ENCODE assay signal across 22 cellular contexts in genomic region chr7:148397555-148397954, GRCh38.
DNase-seq lines count a peak whose midpoint lies in the region; ATAC-seq and TF ChIP-seq lines count a peak whose summit lies in the region.
"Had no signal": no experiment of that assay in that cellular context is flagged by ENCODE, and none has a peak within 500 bp of the region (broad histone marks: within the 10 kb centered on the region; RNA-seq: fewer than 3 reads in every experiment).

No MANE protein-coding gene starts in this region.

- peak overlapping the region; percentile 23 for H3K4me2 ChIP-seq in GM23338

- no peaks in the 10 kb centered on the region for H3K27me3 ChIP-seq in GM23338 (ENCODE audit: insufficient read depth)
- no peaks in the 10 kb centered on the region for H3K27me3 ChIP-seq in iPS-20b (ENCODE audit: insufficient read depth, low read length)
- peaks cover 26% of the 10 kb centered on the region for H3K27me3 ChIP-seq in upper lobe of right lung
- H3K27me3 ChIP-seq: BE2C had no signal

- no peaks in the 10 kb centered on the region for H3K36me3 ChIP-seq in GM23338 (ENCODE audit: insufficient read depth)
- no peaks in the 10 kb centered on the region for H3K36me3 ChIP-seq in iPS-20b (ENCODE audit: insufficient read depth, low read depth, low read length)
- no peaks in the 10 kb centered on the region for H3K36me3 ChIP-seq in upper lobe of right lung
- H3K36me3 ChIP-seq: BE2C had no signal

- no peak overlapping the region for H3K4me3 Mint-ChIP-seq in GM23338
- H3K4me3 Mint-ChIP-seq: CD4-positive, CD25-positive, alpha-beta regulatory T cell had no signal

- ATAC-seq in GM18517 (IDR thresholded peaks at IDR 0.05; ENCODE audit: unreplicated experiment) (peak; percentile 15), GM23338 (no peak), GM18870 (IDR thresholded peaks at IDR 0.05; ENCODE audit: unreplicated experiment) (no peak), upper lobe of right lung (no peak)
- ATAC-seq: HCT116, Panc1 had no signal

- DNase-seq in GM23338 (ENCODE audit: low spot score) (no peak), NCI-H69 (lab: John Stamatoyannopoulos, UW) (peak; percentile 38), activated T-cell treated with anti-CD3 and anti-CD28 coated beads for 4 hours (no peak), upper lobe of right lung (no peak)
- DNase-seq: BE2C; EL; GF-D8; Karpas-422; MV-4-11; NCI-H1436; NCI-H2029; NCI-H446; NCI-H526; NK-92 treated with Interleukin-12 subunit alpha and Interleukin-12 subunit beta, amount 100 ng/mL, for 24 hours; SIG-M5 had no signal

- H3K79me2 ChIP-seq in GM23338 (replicated peaks; ENCODE audit: insufficient read depth): peaks cover 7% of the 10 kb centered on the region

- H3K27me3 Mint-ChIP-seq in GM23338 (ENCODE audit: insufficient read depth, low read depth, poor library complexity): peaks cover 10% of the 10 kb centered on the region
- H3K27me3 Mint-ChIP-seq: IgD-negative memory B cell had no signal

- peak overlapping the region; percentile 15; the same call in 1 of the 2 replicates for H3K9ac ChIP-seq in iPS-20b (ENCODE audit: low read depth, low read length)

- H3K9me2 ChIP-seq in GM23338 (ENCODE audit: insufficient read depth): no peaks in the 10 kb centered on the region

- no peak overlapping the region for H2AFZ ChIP-seq in GM23338

- H3K36me3 Mint-ChIP-seq in GM23338 (ENCODE audit: low read depth): no peaks in the 10 kb centered on the region
- H3K36me3 Mint-ChIP-seq: CD4-positive, CD25-positive, alpha-beta regulatory T cell had no signal

- 0 out of 2 replicates have a peak overlapping the region, but pooled peaks have one; percentile 3 for H3K27ac Mint-ChIP-seq in GM23338
- H3K27ac Mint-ChIP-seq: CD4-positive, CD25-positive, alpha-beta regulatory T cell had no signal

- H3K9me3 ChIP-seq in iPS-20b (ENCODE audit: insufficient read depth, low read depth, low read length) (no peaks in the 10 kb centered on the region), upper lobe of right lung (no peaks in the 10 kb centered on the region)
- H3K9me3 ChIP-seq: BE2C had no signal

- H3K4me3 ChIP-seq in GM23338: no peak overlapping the region
- H3K4me3 ChIP-seq in iPS-20b (ENCODE audit: low read length): peak overlapping the region; percentile 22; the same call in 1 of the 2 replicates
- H3K4me3 ChIP-seq in upper lobe of right lung: no peak overlapping the region

- TF ChIP-seq CTCF in GM23338 (conservative IDR thresholded peaks at IDR 0.05; ENCODE audit: low read depth in 2 of 2) (no peak), upper lobe of right lung (IDR thresholded peaks at IDR 0.05) (no peak)

- no peaks in the 10 kb centered on the region for H3K9me3 Mint-ChIP-seq in GM23338
- H3K9me3 Mint-ChIP-seq: CD4-positive, CD25-positive, alpha-beta regulatory T cell; IgD-negative memory B cell had no signal

- no peaks in the 10 kb centered on the region for H3F3A ChIP-seq in GM23338 (replicated peaks; ENCODE audit: low read depth)

- peaks cover 60% of the 10 kb centered on the region for H3K4me1 ChIP-seq in GM23338 (ENCODE audit: insufficient read depth)
- H3K4me1 ChIP-seq in iPS-20b (ENCODE audit: insufficient read depth, low read length): peaks cover 46% of the 10 kb centered on the region; the same call in 1 of the 2 replicates
- no peaks in the 10 kb centered on the region for H3K4me1 ChIP-seq in upper lobe of right lung
- H3K4me1 ChIP-seq: BE2C had no signal

- 0 out of 2 replicates have a peak overlapping the region, but pooled peaks have one; percentile 12 for H3K27ac ChIP-seq in GM23338 (ENCODE audit: low read depth)
- H3K27ac ChIP-seq in iPS-20b (ENCODE audit: low read length): no peak overlapping the region
- no peak overlapping the region for H3K27ac ChIP-seq in upper lobe of right lung

- peaks cover 83% of the 10 kb centered on the region for H3K4me1 Mint-ChIP-seq in GM23338

- intact Hi-C loops in upper lobe of right lung (cut with DNase I): no loop called here

- no peaks in the 10 kb centered on the region for H4K20me1 ChIP-seq in GM23338 (replicated peaks; ENCODE audit: insufficient read depth)

TF ChIP-seq in GM23338, 12 proteins besides CTCF, POLR2A, EP300 and RAD21:
- no peak for TF ChIP-seq CREB1 (CRISPR knock-in tag; IDR thresholded peaks at IDR 0.05; ENCODE audit: low read depth)
- TF ChIP-seq EZH2phosphoT487 (IDR thresholded peaks at IDR 0.05; ENCODE audit: unreplicated experiment): no peak
- no peak for TF ChIP-seq JUNB (IDR thresholded peaks at IDR 0.05; ENCODE audit: unreplicated experiment)
TF ChIP-seq in GM23338: peak in this region for 0.
